ENCODE assay signal across 8 cellular contexts in the genomic region with DNA sequence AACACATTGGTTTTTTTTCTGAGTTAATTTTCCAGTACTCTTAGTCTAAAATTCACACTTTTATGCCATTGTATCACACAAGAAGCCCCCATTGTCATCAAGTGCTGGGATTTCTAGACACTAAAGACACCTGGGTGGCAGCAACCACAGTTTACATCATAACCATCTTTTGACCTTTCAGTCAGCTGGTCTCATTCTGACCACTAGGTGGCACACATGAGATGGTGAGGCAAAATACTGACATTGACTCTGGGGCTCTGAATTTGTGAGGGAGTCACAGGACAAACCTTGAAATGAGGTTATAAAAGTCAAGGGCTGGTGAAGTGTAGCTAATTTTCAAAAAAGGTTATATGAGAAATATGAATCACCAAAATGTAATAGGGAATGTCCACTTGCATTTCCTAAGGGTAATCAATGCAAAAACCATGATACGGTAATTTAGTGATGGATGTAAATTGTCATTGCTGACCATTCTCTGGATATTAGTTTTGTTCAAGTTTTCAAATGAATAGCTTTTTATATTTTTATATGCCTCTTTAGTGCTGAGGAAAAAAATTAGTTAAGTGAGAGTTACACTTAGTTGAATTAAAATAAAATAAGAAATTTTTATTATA.
A peak's percentile ranks its signal among the peaks of the same experiment; 100 is the strongest.
DNase-seq lines count a peak whose midpoint lies in the region; ATAC-seq, FAIRE-seq and TF ChIP-seq lines count a peak whose summit lies in the region.

No MANE protein-coding gene starts in this region.

- no peaks in the 10 kb centered on the region for H3K79me2 ChIP-seq in H1 (ENCODE audit: control insufficient read depth in 1 of 2, insufficient read depth in 2 of 2, low read length in 2 of 2)

- no peaks in the 10 kb centered on the region for H3K9me3 ChIP-seq in H1 (ENCODE audit: insufficient read depth in 2 of 2, low read depth in 1 of 2, low read length in 1 of 2)

- CTCF ChIA-PET in H1 (lab: Charles Lee; ENCODE audit: partially characterized antibody) = interaction anchor here (0.6 to 2.1 kb wide), 17 partner anchors 9 to 655 kb away, joined by 3 to 13 read pairs (median 4); no protein-coding TSS in a partner anchor

- no peak overlapping the region for H3K4me3 Mint-ChIP-seq in nephron

- H3K14ac ChIP-seq in H1 (ENCODE audit: insufficient read length) = no peak overlapping the region

- no peak overlapping the region for H3K27ac Mint-ChIP-seq in nephron

- no peaks in the 10 kb centered on the region for H3K27me3 ChIP-seq in H1 (replicated peaks in 1 of 4; ENCODE audit: control insufficient read depth in 3 of 4, extremely low read depth in 1 of 4, insufficient read depth in 3 of 4, low read length in 3 of 4)

- TF ChIP-seq RAD21 in H1 (IDR thresholded peaks at IDR 0.05 in 1 of 2, conservative IDR thresholded peaks at IDR 0.05 in 1 of 2; ENCODE audit: low read depth in 2 of 2, low read length in 2 of 2) = peak; percentile 88 to 89

- TF ChIP-seq POLR2A in H1 (IDR thresholded peaks at IDR 0.05; ENCODE audit: control extremely low read depth in 1 of 2, low read depth in 2 of 2, low read length in 2 of 2) = no peak

- TF ChIP-seq EP300 in H1 (IDR thresholded peaks at IDR 0.05; ENCODE audit: borderline replicate concordance in 1 of 2, low read depth in 2 of 2, low read length in 2 of 2) = no peak

- POLR2A ChIA-PET in H1 (lab: Charles Lee; ENCODE audit: partially characterized antibody) = no interaction called here

- H4K8ac ChIP-seq in H1 (ENCODE audit: extremely low read depth, insufficient read depth, low read length) = no peak overlapping the region

- WGBS in H1 (ENCODE audit: extremely low coverage in 1 of 2, insufficient coverage in 1 of 2, insufficient read length in 1 of 2, insufficient replicate concordance in 2 of 2, low coverage in 1 of 2, low lambda C conversion rate in 2 of 2, missing lambda C conversion rate in 1 of 2), 2 experiments = 90% methylated on average over 1 of the region's 1 CpG; no CpG with 5 or more reads in 1 of the 2 experiments

- no peak overlapping the region for H3K18ac ChIP-seq in H1 (ENCODE audit: extremely low read depth, low read length)

- H4K5ac ChIP-seq in H1 (ENCODE audit: insufficient read length, low read depth, low read length) = no peak overlapping the region

- no peak overlapping the region for H3K4ac ChIP-seq in H1 (replicated peaks; ENCODE audit: insufficient read length, low read depth, low read length)

- no peak overlapping the region for H3K4me2 ChIP-seq in H1 (ENCODE audit: insufficient read depth in 1 of 2, low read depth in 2 of 2, low read length in 2 of 2)

- H2BK12ac ChIP-seq in H1 (ENCODE audit: low read depth, low read length) = no peak overlapping the region

- H3K9ac ChIP-seq in H1 (replicated peaks in 1 of 4; ENCODE audit: extremely low read depth in 1 of 4, low read depth in 3 of 4, low read length in 3 of 4) = no peak overlapping the region

- no peak overlapping the region for H2BK120ac ChIP-seq in H1 (replicated peaks; ENCODE audit: low read depth, low read length)

- no peaks in the 10 kb centered on the region for H3K4me1 Mint-ChIP-seq in nephron

- no peaks in the 10 kb centered on the region for H3K36me3 Mint-ChIP-seq in nephron (ENCODE audit: low read depth)

- H3K4me3 ChIP-seq in H1 (ENCODE audit: extremely low read depth in 1 of 4, insufficient read depth in 2 of 4, low read depth in 3 of 4, low read length in 4 of 4) = no peak overlapping the region

- H2AK5ac ChIP-seq in H1 (ENCODE audit: low read depth, low read length) = no peak overlapping the region

- H3K27me3 Mint-ChIP-seq in nephron (ENCODE audit: low read depth) = peaks cover 4% of the 10 kb centered on the region

- no peaks in the 10 kb centered on the region for H3K23me2 ChIP-seq in H1 (ENCODE audit: low read depth, low read length)

- H3K56ac ChIP-seq in H1 (replicated peaks; ENCODE audit: insufficient read length, low read depth, low read length) = no peak overlapping the region

- no peaks in the 10 kb centered on the region for H3K79me1 ChIP-seq in H1 (ENCODE audit: low read depth, low read length)

- FAIRE-seq in H1 (lab: Jason Lieb, UNC) = peak; percentile 92

- no peaks in the 10 kb centered on the region for H3K4me1 ChIP-seq in H1 (replicated peaks in 1 of 4; ENCODE audit: control insufficient read depth in 3 of 4, insufficient read depth in 4 of 4, low read length in 3 of 4)

- H3K23ac ChIP-seq in H1 (ENCODE audit: insufficient read length) = no peak overlapping the region

- no peak overlapping the region for H4K91ac ChIP-seq in H1 (replicated peaks; ENCODE audit: insufficient read length, low read length)

- H2AFZ ChIP-seq in H1 (ENCODE audit: low read length) = no peak overlapping the region

- H2BK5ac ChIP-seq in H1 (ENCODE audit: low read depth, low read length) = no peak overlapping the region

- H3K36me3 ChIP-seq in H1 (ENCODE audit: control insufficient read depth in 2 of 4, insufficient read depth in 4 of 4, low read length in 3 of 4) = no peaks in the 10 kb centered on the region

- H2BK15ac ChIP-seq in H1 (ENCODE audit: low read length) = no peak overlapping the region

- no peak overlapping the region for H2BK20ac ChIP-seq in H1 (ENCODE audit: low read length)

- no peak overlapping the region for H3K27ac ChIP-seq in H1 (ENCODE audit: low read depth, low read length)

- no peaks in the 10 kb centered on the region for H3K9me3 Mint-ChIP-seq in nephron

- peak; percentile 25 to 92 (median 79) for TF ChIP-seq CTCF in H1 (IDR thresholded peaks at IDR 0.05; ENCODE audit: control extremely low read depth in 1 of 3, insufficient read depth in 1 of 3, low read depth in 1 of 3, low read length in 3 of 3)
- TF ChIP-seq CTCF in nephron (IDR thresholded peaks at IDR 0.05; ENCODE audit: unreplicated experiment in 3 of 3) = peak; percentile 53 to 71 (median 59)

- ATAC-seq in GM18517 (IDR thresholded peaks at IDR 0.05; ENCODE audit: unreplicated experiment) (peak; percentile 82), HG03066 (IDR thresholded peaks at IDR 0.05; ENCODE audit: low read depth, unreplicated experiment) (peak; percentile 78)
- peak; percentile 73 for ATAC-seq in stimulated activated naive CD8-positive, alpha-beta T cell treated with anti-CD3 and anti-CD28 coated beads, Interleukin-15, Interleukin-2, amounts not matched to agents 100 U/mL and 50 U/mL, for 24 hours

- H4K20me1 ChIP-seq in H1 (replicated peaks in 1 of 2; ENCODE audit: control insufficient read depth in 1 of 2, insufficient read depth in 2 of 2, low read length in 2 of 2) = no peaks in the 10 kb centered on the region

- DNase-seq in AML-193 (lab: John Stamatoyannopoulos, UW) = peak; percentile 14 to 31
- peak; percentile 44 for DNase-seq in NCI-H2196 treated with DMSO at 0.1 percent for 48 hours (lab: John Stamatoyannopoulos, UW; ENCODE audit: unreplicated experiment)
- peak; percentile 67 to 74 for DNase-seq in activated CD4-positive, alpha-beta T cell treated with anti-CD3 and anti-CD28 coated beads, Interleukin-2, amount 50 U/mL, for 48 hours
- peak in 1 of 2 experiments; percentile 76 for DNase-seq in H1 (ENCODE audit: low read depth in 1 of 2, low spot score in 2 of 2)
- peak; percentile 71 for DNase-seq in stimulated activated naive CD8-positive, alpha-beta T cell treated with anti-CD3 and anti-CD28 coated beads, Interleukin-15, Interleukin-2, amounts not matched to agents 100 U/mL and 50 U/mL, for 24 hours

TF ChIP-seq in H1, 55 proteins besides CTCF, POLR2A, EP300 and RAD21:
- no peak for TF ChIP-seq CEBPB (IDR thresholded peaks at IDR 0.05; ENCODE audit: low read depth, low read length)
- no peak for TF ChIP-seq SP2 (IDR thresholded peaks at IDR 0.05; ENCODE audit: low read length)
- no peak for TF ChIP-seq TCF12 (IDR thresholded peaks at IDR 0.05; ENCODE audit: low read depth, low read length)
- TF ChIP-seq, protein P1, sequence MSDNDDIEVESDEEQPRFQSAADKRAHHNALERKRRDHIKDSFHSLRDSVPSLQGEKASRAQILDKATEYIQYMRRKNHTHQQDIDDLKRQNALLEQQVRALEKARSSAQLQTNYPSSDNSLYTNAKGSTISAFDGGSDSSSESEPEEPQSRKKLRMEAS (IDR thresholded peaks at IDR 0.05) = no peak
- TF ChIP-seq KDM4A (IDR thresholded peaks at IDR 0.05; ENCODE audit: low read depth, low read length, severe bottlenecking) = no peak
- no peak for TF ChIP-seq POU5F1 (IDR thresholded peaks at IDR 0.05; ENCODE audit: low read depth, low read length)
- TF ChIP-seq RXRA (IDR thresholded peaks at IDR 0.05; ENCODE audit: insufficient read depth, low read depth, low read length) = no peak
- TF ChIP-seq BRCA1 (IDR thresholded peaks at IDR 0.05; ENCODE audit: low read depth, low read length) = no peak
- TF ChIP-seq CHD1 (IDR thresholded peaks at IDR 0.05; ENCODE audit: low read depth, low read length) = no peak
- no peak for TF ChIP-seq FOSL1 (IDR thresholded peaks at IDR 0.05; ENCODE audit: insufficient read depth, low read depth, low read length)
- TF ChIP-seq SUZ12 (IDR thresholded peaks at IDR 0.05; ENCODE audit: low read length) = no peak
- TF ChIP-seq CBX5 (IDR thresholded peaks at IDR 0.05; ENCODE audit: low read depth, low read length) = no peak
- no peak for TF ChIP-seq TEAD4 (IDR thresholded peaks at IDR 0.05; ENCODE audit: low read depth, low read length)
- TF ChIP-seq JUN (IDR thresholded peaks at IDR 0.05; ENCODE audit: low read depth, low read length) = no peak
- TF ChIP-seq SAP30 (IDR thresholded peaks at IDR 0.05; ENCODE audit: insufficient read depth, insufficient replicate concordance, low read length) = no peak
- no peak for TF ChIP-seq HDAC2 (IDR thresholded peaks at IDR 0.05; ENCODE audit: borderline replicate concordance in 1 of 2, low read depth in 2 of 2, low read length in 2 of 2)
